1 cellular context compared by ENCODE assay signal in genomic region chr12:120225200-120225558, GRCh38.
TF ChIP-seq lines count a peak whose summit lies in the region.

No MANE protein-coding gene starts in this region.

TF ChIP-seq in K562, 482 proteins besides CTCF, POLR2A, EP300 and RAD21:
- TF ChIP-seq NR1H2 (CRISPR knock-in tag; IDR thresholded peaks at IDR 0.05), result no peak
- no peak for TF ChIP-seq ZNF274 (IDR thresholded peaks at IDR 0.05; ENCODE audit: borderline replicate concordance, low read depth, low read length)
- TF ChIP-seq ZNF398 (CRISPR knock-in tag; IDR thresholded peaks at IDR 0.05), result no peak
- TF ChIP-seq ZEB2 (IDR thresholded peaks at IDR 0.05), result no peak
- no peak for TF ChIP-seq SRSF7 (optimal IDR thresholded peaks at IDR 0.05; ENCODE audit: low read depth, low read length)
- no peak for TF ChIP-seq XRCC3 (IDR thresholded peaks at IDR 0.05)
- TF ChIP-seq PURB (CRISPR knock-in tag; IDR thresholded peaks at IDR 0.05; ENCODE audit: low read depth), result no peak
- no peak for TF ChIP-seq ZNF174 (CRISPR knock-in tag; IDR thresholded peaks at IDR 0.05)
- TF ChIP-seq SMAD1 (IDR thresholded peaks at IDR 0.05; ENCODE audit: low read depth, low read length, partially characterized antibody), result no peak
- TF ChIP-seq CBFA2T3 (IDR thresholded peaks at IDR 0.05), result peak; percentile 55
- no peak for TF ChIP-seq E2F4 (CRISPR knock-in tag; IDR thresholded peaks at IDR 0.05; ENCODE audit: low read depth)
- TF ChIP-seq ZNF583 (CRISPR knock-in tag; IDR thresholded peaks at IDR 0.05), result no peak
- TF ChIP-seq ZNF3 (CRISPR knock-in tag; IDR thresholded peaks at IDR 0.05), result no peak
- TF ChIP-seq ZNF445 (CRISPR knock-in tag; IDR thresholded peaks at IDR 0.05; ENCODE audit: low read depth), result no peak
- no peak for TF ChIP-seq ATF4 (CRISPR knock-in tag; IDR thresholded peaks at IDR 0.05)
- TF ChIP-seq ZBTB7A (IDR thresholded peaks at IDR 0.05; ENCODE audit: borderline replicate concordance, control insufficient read depth, low read depth, low read length), result 0 out of 2 replicates have a peak, but pooled peaks have one; percentile 39
- TF ChIP-seq RBM15 (IDR thresholded peaks at IDR 0.05; ENCODE audit: insufficient read depth, low read length), result no peak
- no peak for TF ChIP-seq DACH1 (IDR thresholded peaks at IDR 0.05; ENCODE audit: partially characterized antibody)
- peak in 1 of 3 experiments; percentile 20 for TF ChIP-seq YY1 (IDR thresholded peaks at IDR 0.05; ENCODE audit: borderline replicate concordance in 1 of 3, control insufficient read depth in 1 of 3, extremely low read depth in 1 of 3, insufficient read depth in 3 of 3, insufficient read length in 1 of 3, insufficient replicate concordance in 2 of 3, low read depth in 1 of 3, low read length in 2 of 3)
- TF ChIP-seq ZNF551 (CRISPR knock-in tag; IDR thresholded peaks at IDR 0.05), result no peak
- TF ChIP-seq ZNF121 (CRISPR knock-in tag; conservative IDR thresholded peaks at IDR 0.05), result no peak
- no peak for TF ChIP-seq BRF2 (IDR thresholded peaks at IDR 0.05; ENCODE audit: borderline replicate concordance, insufficient read depth, insufficient read length)
- TF ChIP-seq YBX1 (IDR thresholded peaks at IDR 0.05), result no peak
- TF ChIP-seq HOMEZ (CRISPR knock-in tag; IDR thresholded peaks at IDR 0.05), result no peak
- TF ChIP-seq SETDB1 (IDR thresholded peaks at IDR 0.05; ENCODE audit: low read length), result no peak
- no peak for TF ChIP-seq ZC3H8 (IDR thresholded peaks at IDR 0.05)
- no peak for TF ChIP-seq HDGF (IDR thresholded peaks at IDR 0.05)
- peak; percentile 50 for TF ChIP-seq TCF3 (CRISPR knock-in tag; IDR thresholded peaks at IDR 0.05)
- TF ChIP-seq NCOR1 (IDR thresholded peaks at IDR 0.05), result no peak
- no peak for TF ChIP-seq NCOA4 (IDR thresholded peaks at IDR 0.05; ENCODE audit: partially characterized antibody)
- TF ChIP-seq BRCA1 (IDR thresholded peaks at IDR 0.05), result no peak
- no peak for TF ChIP-seq BRCA1 (CRISPR knock-in tag; IDR thresholded peaks at IDR 0.05)
- TF ChIP-seq GABPB1 (CRISPR knock-in tag; IDR thresholded peaks at IDR 0.05), result no peak
- TF ChIP-seq SOX6 (IDR thresholded peaks at IDR 0.05), result no peak
- no peak for TF ChIP-seq IRF1 (CRISPR knock-in tag; IDR thresholded peaks at IDR 0.05; ENCODE audit: borderline replicate concordance)
- TF ChIP-seq GTF2B (IDR thresholded peaks at IDR 0.05; ENCODE audit: extremely low read depth, insufficient read length), result no peak
- TF ChIP-seq ZSCAN29 (IDR thresholded peaks at IDR 0.05), result no peak
TF ChIP-seq in K562: peak in this region for 4.
